In the genomic region with DNA sequence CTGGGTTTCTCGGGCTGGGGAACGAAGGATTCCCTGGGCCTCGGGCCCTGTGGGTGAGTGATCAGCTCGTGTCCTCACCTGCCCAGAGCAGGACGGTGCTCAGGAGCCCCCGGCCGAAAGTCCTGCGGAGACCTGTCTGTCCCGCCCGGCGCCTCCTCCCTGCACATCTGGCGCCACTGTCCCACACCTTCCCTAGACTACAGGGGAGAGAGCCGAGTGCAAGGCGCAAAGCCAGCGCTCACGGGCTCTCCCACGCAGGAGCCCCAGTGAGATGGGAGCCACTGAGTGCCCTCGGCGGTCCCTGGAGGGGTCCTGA, we compare ENCODE assay signal across 21 cellular contexts. TPM values are rescaled to one million over a fixed set of nuclear protein-coding genes. Genes with fewer than 3 reads are reported as not detected.
"Had no signal": no experiment of that assay in that cellular context is flagged by ENCODE, and none has a peak within 500 bp of the region (broad histone marks: within the 10 kb centered on the region; RNA-seq: fewer than 3 reads in every experiment).

No MANE protein-coding gene starts in this region.

- H3K4me1 Mint-ChIP-seq: stimulated activated effector memory CD8-positive, alpha-beta T cell treated with anti-CD3 and anti-CD28 coated beads, Interleukin-12 subunit alpha, Interleukin-12 subunit beta, amount 100 ng/mL, for 72 hours had no signal

- H3K9me3 ChIP-seq: esophagus squamous epithelium, gastroesophageal sphincter, mucosa of descending colon, ovary, right lobe of liver, suprapubic skin, thyroid gland, uterus had no signal

- DNase-seq: cortex of kidney; effector memory CD4-positive, alpha-beta T cell; esophagus squamous epithelium; foreskin fibroblast; glutamatergic neuron; naive thymus-derived CD8-positive, alpha-beta T cell; stimulated activated CD4-positive, alpha-beta T cell treated with anti-CD3 and anti-CD28 coated beads, Interleukin-4, amount 100 ng/mL, for 1 hour; stimulated activated CD8-positive, alpha-beta memory T cell treated with anti-CD3 and anti-CD28 coated beads, Interleukin-4, amount 100 ng/mL, for 48 hours; stimulated activated naive CD8-positive, alpha-beta T cell treated with anti-CD3 and anti-CD28 coated beads, Interleukin-15, Interleukin-2, amounts not matched to agents 100 U/mL and 50 U/mL, for 24 hours; thyroid gland had no signal

- H3K4me2 ChIP-seq: hepatocyte had no signal

- H3K27me3 ChIP-seq: esophagus squamous epithelium, gastroesophageal sphincter, hepatocyte, ovary, right lobe of liver, suprapubic skin, thyroid gland, uterus had no signal

- H3K4me3 Mint-ChIP-seq: naive thymus-derived CD8-positive, alpha-beta T cell; stimulated activated effector memory CD8-positive, alpha-beta T cell treated with anti-CD3 and anti-CD28 coated beads, Interleukin-12 subunit alpha, Interleukin-12 subunit beta, amount 100 ng/mL, for 72 hours; type B pancreatic cell had no signal

- H3K27ac ChIP-seq: epithelial cell of prostate, esophagus squamous epithelium, gastroesophageal sphincter, hepatocyte, ovary, right lobe of liver, suprapubic skin, thyroid gland, uterus had no signal

- H3K27me3 Mint-ChIP-seq: naive thymus-derived CD8-positive, alpha-beta T cell; progenitor cell of endocrine pancreas; type B pancreatic cell had no signal

- H3K4me1 ChIP-seq: right lobe of liver, thyroid gland, uterus had no signal

- H2AFZ ChIP-seq: hepatocyte had no signal

- ATAC-seq: gastroesophageal sphincter; naive thymus-derived CD8-positive, alpha-beta T cell; stimulated activated effector memory CD8-positive, alpha-beta T cell treated with anti-CD3 and anti-CD28 coated beads, Interleukin-12 subunit alpha, Interleukin-12 subunit beta, amount 100 ng/mL, for 72 hours; stimulated activated naive CD8-positive, alpha-beta T cell treated with anti-CD3 and anti-CD28 coated beads, Interleukin-15, Interleukin-2, amounts not matched to agents 100 U/mL and 50 U/mL, for 24 hours had no signal

- H3K4me3 ChIP-seq: esophagus squamous epithelium, gastroesophageal sphincter, hepatocyte, mucosa of descending colon, ovary, right lobe of liver, suprapubic skin, thyroid gland, uterus had no signal

- H3K36me3 ChIP-seq: ovary, right lobe of liver, uterus had no signal

- H3K27ac Mint-ChIP-seq: naive thymus-derived CD8-positive, alpha-beta T cell; progenitor cell of endocrine pancreas; stimulated activated effector memory CD8-positive, alpha-beta T cell treated with anti-CD3 and anti-CD28 coated beads, Interleukin-12 subunit alpha, Interleukin-12 subunit beta, amount 100 ng/mL, for 72 hours; type B pancreatic cell had no signal

- H3K9me3 Mint-ChIP-seq: naive thymus-derived CD8-positive, alpha-beta T cell; stimulated activated effector memory CD8-positive, alpha-beta T cell treated with anti-CD3 and anti-CD28 coated beads, Interleukin-12 subunit alpha, Interleukin-12 subunit beta, amount 100 ng/mL, for 72 hours; type B pancreatic cell had no signal

- H3K36me3 Mint-ChIP-seq: stimulated activated effector memory CD8-positive, alpha-beta T cell treated with anti-CD3 and anti-CD28 coated beads, Interleukin-12 subunit alpha, Interleukin-12 subunit beta, amount 100 ng/mL, for 72 hours had no signal

RNA-seq across cellular contexts. Expression of a gene that starts 13.1 kb away (rescaled TPM):
- total RNA-seq: hepatocyte had no signal
